Comparison of ENCODE assay signal across 8 cellular contexts in genomic region chr17:38735161-38735997, GRCh38. TPM values are rescaled to one million over a fixed set of nuclear protein-coding genes. Genes with fewer than 3 reads are reported as not detected.
A peak's percentile ranks its signal among the peaks of the same experiment; 100 is the strongest.
DNase-seq lines count a peak whose midpoint lies in the region; ATAC-seq and TF ChIP-seq lines count a peak whose summit lies in the region.

No MANE protein-coding gene starts in this region.

- H3K27ac ChIP-seq in DOHH2 (ENCODE audit: low read depth, low read length) (no peak overlapping the region), MM.1S (ENCODE audit: low read length) (no peak overlapping the region)

- ATAC-seq in memory B cell (ENCODE audit: low read depth) (peak; percentile 41), GM21390 (IDR thresholded peaks at IDR 0.05; ENCODE audit: unreplicated experiment) (no peak)

- DNase-seq in MM.1S (peak; percentile 50), choroid plexus epithelial cell (ENCODE audit: low read depth) (no peak), memory B cell (ENCODE audit: low spot score in 2 of 2) (peak; percentile 69 to 82), cerebellar cortex (ENCODE audit: low spot score) (no peak)
- peak; percentile 91 for DNase-seq in activated CD4-positive, alpha-beta T cell treated with anti-CD3 and anti-CD28 coated beads, Interleukin-2, amount 10 ng/mL, durations not matched to agents 24 days and 14 days
- peak; percentile 51 to 69 for DNase-seq in stimulated activated CD8-positive, alpha-beta memory T cell treated with anti-CD3 and anti-CD28 coated beads, Interleukin-4, amount 100 ng/mL, for 4 hours (ENCODE audit: low read depth in 2 of 2, low spot score in 1 of 2)

- TF ChIP-seq CTCF in DOHH2 (IDR thresholded peaks at IDR 0.05; ENCODE audit: low read depth, low read length, poor library complexity, severe bottlenecking) (peak; percentile 92), MM.1S (IDR thresholded peaks at IDR 0.05; ENCODE audit: low read length) (peak; percentile 90), choroid plexus epithelial cell (conservative IDR thresholded peaks at IDR 0.05; ENCODE audit: low read depth, low read length) (peak; percentile 91)

- H3K4me2 ChIP-seq in DOHH2 (ENCODE audit: low read length) (no peak overlapping the region), MM.1S (ENCODE audit: low read depth, low read length) (no peak overlapping the region)

- H3K79me2 ChIP-seq in DOHH2 (ENCODE audit: control insufficient read depth, low read length) (peaks cover 18% of the 10 kb centered on the region), MM.1S (ENCODE audit: low read length) (peaks cover 13% of the 10 kb centered on the region)

- H3K9me3 Mint-ChIP-seq in activated CD4-positive, alpha-beta T cell treated with anti-CD3 and anti-CD28 coated beads, Interleukin-2, amount 10 ng/mL, durations not matched to agents 24 days and 14 days: no peaks in the 10 kb centered on the region
- H3K9me3 Mint-ChIP-seq in memory B cell: no peaks in the 10 kb centered on the region

- no peak overlapping the region for H3K4me3 ChIP-seq in DOHH2 (ENCODE audit: low read length)
- no peak overlapping the region for H3K4me3 ChIP-seq in MM.1S (ENCODE audit: low read length)
- no peak overlapping the region for H3K4me3 ChIP-seq in choroid plexus epithelial cell (ENCODE audit: low read depth, low read length)

- no peak overlapping the region for H3K9ac ChIP-seq in MM.1S (ENCODE audit: low read length)

- no peak overlapping the region for H3K4me3 Mint-ChIP-seq in activated CD4-positive, alpha-beta T cell treated with anti-CD3 and anti-CD28 coated beads, Interleukin-2, amount 10 ng/mL, durations not matched to agents 24 days and 14 days
- H3K4me3 Mint-ChIP-seq in memory B cell: no peak overlapping the region

- H3K36me3 ChIP-seq in DOHH2 (ENCODE audit: control insufficient read depth, low read length) (peaks cover 29% of the 10 kb centered on the region), MM.1S (replicated peaks; ENCODE audit: insufficient read depth, low read length) (no peaks in the 10 kb centered on the region)

- H3K9me3 ChIP-seq in DOHH2 (ENCODE audit: control insufficient read depth, insufficient read depth, low read length) (no peaks in the 10 kb centered on the region), MM.1S (replicated peaks; ENCODE audit: insufficient read depth, low read length) (no peaks in the 10 kb centered on the region)

- no peak overlapping the region for H2AFZ ChIP-seq in MM.1S (ENCODE audit: low read length)

- H3K4me1 ChIP-seq in DOHH2 (ENCODE audit: control insufficient read depth, low read length): peaks cover 27% of the 10 kb centered on the region
- 0 out of 2 replicates have a peak, but pooled peaks cover 4% of the 10 kb centered on the region for H3K4me1 ChIP-seq in MM.1S (ENCODE audit: low read length)

- no peaks in the 10 kb centered on the region for H3K27me3 ChIP-seq in DOHH2 (ENCODE audit: control insufficient read depth, low read length)
- peaks cover 4% of the 10 kb centered on the region; the same call in 1 of the 2 replicates for H3K27me3 ChIP-seq in MM.1S (replicated peaks; ENCODE audit: insufficient read depth, low read length)

- peak overlapping the region; percentile 34 for H3K27ac Mint-ChIP-seq in activated CD4-positive, alpha-beta T cell treated with anti-CD3 and anti-CD28 coated beads, Interleukin-2, amount 10 ng/mL, durations not matched to agents 24 days and 14 days
- H3K27ac Mint-ChIP-seq in memory B cell: no peak overlapping the region

- intact Hi-C loops in activated CD4-positive, alpha-beta T cell treated with anti-CD3 and anti-CD28 coated beads, Interleukin-2, amount 10 ng/mL, durations not matched to agents 24 days and 14 days (cut with micrococcal nuclease): loop anchor here (1.0 to 10.0 kb wide), 2 partner anchors 58 to 181 kb away; no protein-coding TSS in a partner anchor

- peaks cover 43% of the 10 kb centered on the region for H3K4me1 Mint-ChIP-seq in activated CD4-positive, alpha-beta T cell treated with anti-CD3 and anti-CD28 coated beads, Interleukin-2, amount 10 ng/mL, durations not matched to agents 24 days and 14 days
- peaks cover 33% of the 10 kb centered on the region for H3K4me1 Mint-ChIP-seq in memory B cell

- H3K36me3 Mint-ChIP-seq in activated CD4-positive, alpha-beta T cell treated with anti-CD3 and anti-CD28 coated beads, Interleukin-2, amount 10 ng/mL, durations not matched to agents 24 days and 14 days (ENCODE audit: low read depth): peaks cover 18% of the 10 kb centered on the region
- peaks cover 2% of the 10 kb centered on the region for H3K36me3 Mint-ChIP-seq in memory B cell

- H3K9me2 ChIP-seq in DOHH2 (replicated peaks; ENCODE audit: control insufficient read depth, low read length) (no peaks in the 10 kb centered on the region), MM.1S (replicated peaks; ENCODE audit: insufficient read depth, low read length) (no peaks in the 10 kb centered on the region)

- H3K27me3 Mint-ChIP-seq in activated CD4-positive, alpha-beta T cell treated with anti-CD3 and anti-CD28 coated beads, Interleukin-2, amount 10 ng/mL, durations not matched to agents 24 days and 14 days: no peaks in the 10 kb centered on the region
- H3K27me3 Mint-ChIP-seq in memory B cell: peaks cover 8% of the 10 kb centered on the region

- peaks cover 5% of the 10 kb centered on the region; the same call in 1 of the 2 replicates for H3F3A ChIP-seq in DOHH2 (ENCODE audit: control insufficient read depth, insufficient read depth)
- no peaks in the 10 kb centered on the region; the same call in 1 of the 2 replicates for H3F3A ChIP-seq in MM.1S (ENCODE audit: insufficient read depth, low read length)

- no peaks in the 10 kb centered on the region for H4K20me1 ChIP-seq in DOHH2 (ENCODE audit: control insufficient read depth, insufficient read depth, low read depth, low read length)
- no peaks in the 10 kb centered on the region for H4K20me1 ChIP-seq in MM.1S (ENCODE audit: insufficient read depth, low read length)

RNA-seq across cellular contexts. Expression of gene CISD3, which starts 5.2 kb away (rescaled TPM):
- total RNA-seq in activated CD4-positive, alpha-beta T cell treated with anti-CD3 and anti-CD28 coated beads, Interleukin-2, amount 10 ng/mL, durations not matched to agents 24 days and 14 days: 44.0 and 46.7 TPM in 2 replicates

RNA-seq across cellular contexts. Expression of gene PCGF2, which starts 12.8 kb away (rescaled TPM):
- total RNA-seq in activated CD4-positive, alpha-beta T cell treated with anti-CD3 and anti-CD28 coated beads, Interleukin-2, amount 10 ng/mL, durations not matched to agents 24 days and 14 days: 4.7 and 5.5 TPM in 2 replicates

RNA-seq across cellular contexts. Expression of gene PSMB3, which starts 17.2 kb away (rescaled TPM):
- 356 and 358 TPM in 2 replicates for total RNA-seq in activated CD4-positive, alpha-beta T cell treated with anti-CD3 and anti-CD28 coated beads, Interleukin-2, amount 10 ng/mL, durations not matched to agents 24 days and 14 days

RNA-seq across cellular contexts. Expression of gene MLLT6, which starts 30.3 kb away (rescaled TPM):
- total RNA-seq in activated CD4-positive, alpha-beta T cell treated with anti-CD3 and anti-CD28 coated beads, Interleukin-2, amount 10 ng/mL, durations not matched to agents 24 days and 14 days: 243 and 248 TPM in 2 replicates

Comparison
In these comparisons a context has a peak if more than half of its experiments do, and no peak if none do; other contexts are left out.
1. DNase-seq: peak in MM.1S (single experiment), activated CD4-positive, alpha-beta T cell treated with anti-CD3 and anti-CD28 coated beads, Interleukin-2, amount 10 ng/mL, durations not matched to agents 24 days and 14 days (single experiment), memory B cell (2 of 2) and stimulated activated CD8-positive, alpha-beta memory T cell treated with anti-CD3 and anti-CD28 coated beads, Interleukin-4, amount 100 ng/mL, for 4 hours (2 of 2); none in choroid plexus epithelial cell (single experiment) and cerebellar cortex (single experiment).
2. Peak in every context shown above with its lines, with median percentiles within 50 percentile points of each other: CTCF ChIP-seq.